ENCODE assay signal across 8 cellular contexts in genomic region chr10:329361-330099, GRCh38.
A peak's percentile ranks its signal among the peaks of the same experiment; 100 is the strongest.
DNase-seq lines count a peak whose midpoint lies in the region; ATAC-seq and TF ChIP-seq lines count a peak whose summit lies in the region.

No MANE protein-coding gene starts in this region.

- H3K27ac Mint-ChIP-seq in natural killer cell treated with Interleukin-12 subunit alpha and Interleukin-12 subunit beta and Interleukin-15 and Interleukin-18, amount 100 ng/mL, for 72 hours = peak overlapping the region; percentile 53 to 67

- TF ChIP-seq POLR2A in GM19193 (IDR thresholded peaks at IDR 0.05; ENCODE audit: extremely low read depth, insufficient read depth, insufficient read length) = peak; percentile 34

- H3K27me3 Mint-ChIP-seq in natural killer cell treated with Interleukin-12 subunit alpha and Interleukin-12 subunit beta and Interleukin-15 and Interleukin-18, amount 100 ng/mL, for 72 hours = no peaks in the 10 kb centered on the region

- TF ChIP-seq CTCF in A673 (conservative IDR thresholded peaks at IDR 0.05; ENCODE audit: low read depth, low read length) = 0 out of 2 replicates have a peak, but pooled peaks have one; percentile 16

- H3K4me1 Mint-ChIP-seq in natural killer cell treated with Interleukin-12 subunit alpha and Interleukin-12 subunit beta and Interleukin-15 and Interleukin-18, amount 100 ng/mL, for 72 hours (ENCODE audit: low read depth in 2 of 2) = peaks cover 27 to 42% of the 10 kb centered on the region in 2 donors

- no peaks in the 10 kb centered on the region for H3K36me3 ChIP-seq in A673 (ENCODE audit: insufficient read depth, low read length, poor library complexity, severe bottlenecking)

- peak overlapping the region; percentile 74 for H3K4me3 Mint-ChIP-seq in natural killer cell treated with Interleukin-12 subunit alpha and Interleukin-12 subunit beta and Interleukin-15 and Interleukin-18, amount 100 ng/mL, for 72 hours

- H3K4me3 ChIP-seq in A673 (ENCODE audit: low read depth, low read length, poor library complexity, severe bottlenecking) = peak overlapping the region; percentile 28

- no TSS peak for BruUV-seq in A673 (replicated peaks; lab: Mats Ljungman, UMichigan)

- CTCF ChIA-PET in A673 (lab: Charles Lee) = interaction anchor here (0.5 to 0.6 kb wide), 2 partner anchors 127 to 360 kb away, joined by 3 to 4 read pairs; partner anchors contain the start of gene DIP2C

- no peaks in the 10 kb centered on the region for H3K36me3 Mint-ChIP-seq in natural killer cell treated with Interleukin-12 subunit alpha and Interleukin-12 subunit beta and Interleukin-15 and Interleukin-18, amount 100 ng/mL, for 72 hours

- POLR2A ChIA-PET in A673 (lab: Charles Lee; ENCODE audit: low non-redundant PET) = no interaction called here

- peak in 1 of 2 donors; percentile 63 for ATAC-seq in natural killer cell treated with Interleukin-12 subunit alpha and Interleukin-12 subunit beta and Interleukin-15 and Interleukin-18, amount 100 ng/mL, for 72 hours
- ATAC-seq in HG03196 (IDR thresholded peaks at IDR 0.05; ENCODE audit: unreplicated experiment) (no peak), GM21515 (IDR thresholded peaks at IDR 0.05; ENCODE audit: unreplicated experiment) (no peak)

- intact Hi-C loops in A673 (cut with micrococcal nuclease; ENCODE audit: unreplicated experiment) = no loop called here

- no peaks in the 10 kb centered on the region for H3K9me3 ChIP-seq in A673 (ENCODE audit: low read depth, low read length, poor library complexity, severe bottlenecking)

- no peaks in the 10 kb centered on the region for H3K9me3 Mint-ChIP-seq in natural killer cell treated with Interleukin-12 subunit alpha and Interleukin-12 subunit beta and Interleukin-15 and Interleukin-18, amount 100 ng/mL, for 72 hours

- peak overlapping the region; percentile 64 for H3K27ac ChIP-seq in A673 (ENCODE audit: low read depth, low read length, poor library complexity, severe bottlenecking)

- H3K4me1 ChIP-seq in A673 (ENCODE audit: insufficient read depth, low read length, poor library complexity, severe bottlenecking) = peaks cover 27% of the 10 kb centered on the region

- no peaks in the 10 kb centered on the region for H3K27me3 ChIP-seq in A673 (replicated peaks; ENCODE audit: insufficient read depth, low read depth, low read length, poor library complexity)

- peak; percentile 85 for DNase-seq in A673 (ENCODE audit: low spot score)
- peak; percentile 62 for DNase-seq in NCI-H510A (lab: John Stamatoyannopoulos, UW)
- peak; percentile 56 to 59 for DNase-seq in activated T-cell treated with anti-CD3 and anti-CD28 coated beads, Interleukin-2, amount 50 U/mL, for 48 hours
- peak; percentile 91 for DNase-seq in fibroblast of the conjunctiva (ENCODE audit: low read depth)
- DNase-seq in natural killer cell treated with Interleukin-12 subunit alpha and Interleukin-12 subunit beta and Interleukin-15 and Interleukin-18, amount 100 ng/mL, for 72 hours (ENCODE audit: low spot score) = no peak
